1 cellular context compared by ENCODE assay signal in genomic region chr11:66823700-66824099, GRCh38.
TF ChIP-seq lines count a peak whose summit lies in the region.

No MANE protein-coding gene starts in this region.

TF ChIP-seq in K562, 482 proteins besides CTCF, POLR2A, EP300 and RAD21:
- TF ChIP-seq CHD4 (IDR thresholded peaks at IDR 0.05; ENCODE audit: insufficient read depth, insufficient replicate concordance, low read depth, low read length, poor library complexity, severe bottlenecking) (no peak), ZNF133 (CRISPR knock-in tag; IDR thresholded peaks at IDR 0.05) (no peak), ZNF655 (CRISPR knock-in tag; IDR thresholded peaks at IDR 0.05) (no peak), ZNF316 (IDR thresholded peaks at IDR 0.05) (peak; percentile 55), TAL1 (IDR thresholded peaks at IDR 0.05) (no peak), C11orf30 (IDR thresholded peaks at IDR 0.05; ENCODE audit: low read depth) (peak; percentile 61), RCOR1 (IDR thresholded peaks at IDR 0.05; ENCODE audit: borderline replicate concordance in 1 of 2, low read depth in 2 of 2, low read length in 2 of 2) (no peak), DEAF1 (CRISPR knock-in tag; IDR thresholded peaks at IDR 0.05) (no peak), ETV5 (CRISPR knock-in tag; IDR thresholded peaks at IDR 0.05; ENCODE audit: low read depth) (no peak), NFE2 (IDR thresholded peaks at IDR 0.05; ENCODE audit: low read depth) (peak; percentile 51), ZNF23 (CRISPR knock-in tag; IDR thresholded peaks at IDR 0.05) (no peak)
TF ChIP-seq in K562: peak in this region for 3.
